In genomic region chr21:37208056-37208705, GRCh38 we compare ENCODE assay signal across 8 cellular contexts. TPM values are rescaled to one million over a fixed set of nuclear protein-coding genes. Genes with fewer than 3 reads are reported as not detected.
DNase-seq lines count a peak whose midpoint lies in the region; ATAC-seq lines count a peak whose summit lies in the region.

No MANE protein-coding gene starts in this region.

- no peak for DNase-seq in activated T-cell treated with anti-CD3 and anti-CD28 coated beads, Interleukin-2, amount 50 U/mL, for 4 hours
- DNase-seq in hypothalamus (lab: John Stamatoyannopoulos, UW) (peak in 48 of 51 donors; percentile 2 to 88 (median 64)), NCI-H128 (lab: John Stamatoyannopoulos, UW; ENCODE audit: unreplicated experiment) (no peak)
- DNase-seq in stimulated activated CD8-positive, alpha-beta memory T cell treated with anti-CD3 and anti-CD28 coated beads, Interleukin-4, amount 100 ng/mL, for 24 hours (ENCODE audit: low read depth) = peak; percentile 15

- ATAC-seq in GM19463 (IDR thresholded peaks at IDR 0.05; ENCODE audit: unreplicated experiment) (peak; percentile 57), HG03521 (IDR thresholded peaks at IDR 0.05; ENCODE audit: unreplicated experiment) (peak; percentile 60), HG02970 (IDR thresholded peaks at IDR 0.05; ENCODE audit: low FRiP score, unreplicated experiment) (no peak)
- peak; percentile 76 to 78 for ATAC-seq in activated T-cell treated with anti-CD3 and anti-CD28 coated beads, Interleukin-2, amount 50 U/mL, for 4 hours

- peak overlapping the region; percentile 15; the same call in 1 of the 2 replicates for H3K4me3 ChIP-seq in GM08714 (ENCODE audit: low read length)

- H3K9me3 Mint-ChIP-seq in activated T-cell treated with anti-CD3 and anti-CD28 coated beads, Interleukin-2, amount 50 U/mL, for 4 hours = no peaks in the 10 kb centered on the region

- H3K4me3 Mint-ChIP-seq in activated T-cell treated with anti-CD3 and anti-CD28 coated beads, Interleukin-2, amount 50 U/mL, for 4 hours = peak overlapping the region; percentile 31

- peaks cover 2% of the 10 kb centered on the region for H3K27me3 Mint-ChIP-seq in activated T-cell treated with anti-CD3 and anti-CD28 coated beads, Interleukin-2, amount 50 U/mL, for 4 hours (ENCODE audit: low read depth)

- peaks cover 6% of the 10 kb centered on the region for H3K36me3 Mint-ChIP-seq in activated T-cell treated with anti-CD3 and anti-CD28 coated beads, Interleukin-2, amount 50 U/mL, for 4 hours (ENCODE audit: insufficient read depth)

- H3K4me1 Mint-ChIP-seq in activated T-cell treated with anti-CD3 and anti-CD28 coated beads, Interleukin-2, amount 50 U/mL, for 4 hours (ENCODE audit: low read depth) = peaks cover 8% of the 10 kb centered on the region

RNA-seq across cellular contexts. Expression of gene VPS26C, which starts 59.0 kb away (rescaled TPM):
- 10 to 100 TPM; 35.7 to 48.2 (median 44.6) TPM for total RNA-seq in activated T-cell treated with anti-CD3 and anti-CD28 coated beads, Interleukin-2, amount 50 U/mL, for 4 hours

Comparison
In these comparisons a context has a peak if more than half of its experiments do, and no peak if none do; other contexts are left out.
1. DNase-seq: peak in hypothalamus (48 of 51) and stimulated activated CD8-positive, alpha-beta memory T cell treated with anti-CD3 and anti-CD28 coated beads, Interleukin-4, amount 100 ng/mL, for 24 hours (single experiment); none in activated T-cell treated with anti-CD3 and anti-CD28 coated beads, Interleukin-2, amount 50 U/mL, for 4 hours (single experiment) and NCI-H128 (single experiment).